In the genomic region with DNA sequence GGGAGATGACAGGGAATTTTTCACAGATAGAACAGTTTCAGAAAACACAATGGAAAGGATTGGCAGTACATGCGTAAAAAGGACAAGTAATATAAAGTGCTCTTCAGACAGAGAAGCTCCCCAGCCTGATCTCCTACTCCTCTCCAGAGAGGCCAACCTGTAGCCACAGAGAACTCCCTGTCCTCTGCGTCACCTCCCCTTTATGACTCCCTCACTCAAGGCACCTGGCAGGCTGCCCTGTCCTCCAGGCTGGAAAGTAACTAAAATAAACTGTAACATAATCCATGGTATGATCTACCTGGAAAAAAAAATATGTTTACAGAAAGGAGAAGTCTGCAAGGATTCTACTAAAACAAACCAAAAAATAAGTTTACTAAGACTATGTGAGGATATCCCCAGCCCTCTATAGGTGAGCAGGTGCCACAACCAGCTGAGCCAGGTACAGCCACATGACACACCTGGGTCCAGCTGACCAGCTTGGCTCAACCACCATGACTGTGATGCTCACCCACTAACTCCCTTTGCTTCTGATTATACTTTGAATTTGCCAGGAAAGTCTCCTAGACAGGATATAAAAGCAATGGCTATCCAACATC, we compare ENCODE assay signal across 11 cellular contexts. TPM values are rescaled to one million over a fixed set of nuclear protein-coding genes. Genes with fewer than 3 reads are reported as not detected.
DNase-seq lines count a peak whose midpoint lies in the region; TF ChIP-seq lines count a peak whose summit lies in the region.
"Had no signal": no experiment of that assay in that cellular context is flagged by ENCODE, and none has a peak within 500 bp of the region (broad histone marks: within the 10 kb centered on the region; RNA-seq: fewer than 3 reads in every experiment).

No MANE protein-coding gene starts in this region.

- peaks cover 2% of the 10 kb centered on the region for H3K4me1 ChIP-seq in colonic mucosa
- H3K4me1 ChIP-seq: ascending aorta had no signal

- no peaks in the 10 kb centered on the region for H3K27me3 Mint-ChIP-seq in activated naive CD4-positive, alpha-beta T cell treated with anti-CD3 and anti-CD28 coated beads for 36 hours (ENCODE audit: low read depth)

- H3K27ac Mint-ChIP-seq in activated naive CD4-positive, alpha-beta T cell treated with anti-CD3 and anti-CD28 coated beads for 36 hours: no peak overlapping the region

- CTCF ChIA-PET in activated naive CD4-positive, alpha-beta T cell treated with anti-CD3 and anti-CD28 coated beads for 36 hours (lab: Charles Lee): no interaction called here

- TF ChIP-seq CTCF in colonic mucosa (IDR thresholded peaks at IDR 0.05): no peak

- no peaks in the 10 kb centered on the region for H3K4me1 Mint-ChIP-seq in activated naive CD4-positive, alpha-beta T cell treated with anti-CD3 and anti-CD28 coated beads for 36 hours (ENCODE audit: low read depth)

- no peaks in the 10 kb centered on the region for H3K9me3 ChIP-seq in colonic mucosa
- H3K9me3 ChIP-seq: ascending aorta had no signal

- H3K36me3 Mint-ChIP-seq in activated naive CD4-positive, alpha-beta T cell treated with anti-CD3 and anti-CD28 coated beads for 36 hours (ENCODE audit: low read depth): peaks cover 10% of the 10 kb centered on the region

- no peaks in the 10 kb centered on the region for H3K27me3 ChIP-seq in colonic mucosa
- H3K27me3 ChIP-seq: ascending aorta had no signal

- H3K4me3 ChIP-seq in colonic mucosa: no peak overlapping the region
- H3K4me3 ChIP-seq: ascending aorta had no signal

- intact Hi-C loops in colonic mucosa (cut with DNase I): no loop called here
- intact Hi-C loops in activated naive CD4-positive, alpha-beta T cell treated with anti-CD3 and anti-CD28 coated beads for 36 hours (cut with micrococcal nuclease): no loop called here

- H3K27ac ChIP-seq in colonic mucosa: peak overlapping the region; percentile 77
- H3K27ac ChIP-seq: ascending aorta had no signal

- H3K4me3 Mint-ChIP-seq in activated naive CD4-positive, alpha-beta T cell treated with anti-CD3 and anti-CD28 coated beads for 36 hours: no peak overlapping the region
- H3K4me3 Mint-ChIP-seq: CD14-positive monocyte had no signal

- H3K9me3 Mint-ChIP-seq in activated naive CD4-positive, alpha-beta T cell treated with anti-CD3 and anti-CD28 coated beads for 36 hours: peaks cover 3% of the 10 kb centered on the region

- peak overlapping the region in 1 of 2 donors; percentile 48 for H3K9ac ChIP-seq in colonic mucosa (ENCODE audit: low read depth in 2 of 2, low read length in 2 of 2)

- DNase-seq in Daoy (ENCODE audit: low read depth): peak; percentile 59
- peak; percentile 82 for DNase-seq in NCI-H2171 treated with DMSO at 0.1 percent for 48 hours (lab: John Stamatoyannopoulos, UW)
- DNase-seq in colonic mucosa: peak; percentile 93
- DNase-seq in mucosa of gallbladder (ENCODE audit: low spot score): peak; percentile 72
- DNase-seq in foreskin melanocyte: no peak
- DNase-seq in activated naive CD4-positive, alpha-beta T cell treated with anti-CD3 and anti-CD28 coated beads for 36 hours: no peak
- no peak for DNase-seq in germinal center (ENCODE audit: low spot score)
- DNase-seq in NK-92 (lab: John Stamatoyannopoulos, UW; ENCODE audit: unreplicated experiment): no peak
- DNase-seq: NCI-H226 had no signal

- no peaks in the 10 kb centered on the region for H3K36me3 ChIP-seq in colonic mucosa
- H3K36me3 ChIP-seq: ascending aorta had no signal

RNA-seq across cellular contexts. Expression of gene MBOAT1, which starts 29.2 kb away (rescaled TPM):
- 10.5 and 11.9 TPM in 2 replicates for total RNA-seq in Daoy (2014; rRNA removed; shearing (Covaris generic))
- total RNA-seq in colonic mucosa (10 to 100 TPM; 45.7 to 54.1 TPM), mucosa of gallbladder (44.2 TPM)
- total RNA-seq in activated naive CD4-positive, alpha-beta T cell treated with anti-CD3 and anti-CD28 coated beads for 36 hours: 1 to 10 TPM; 6.3 to 7.3 TPM

Comparison
In these comparisons a context has a peak if more than half of its experiments do, and no peak if none do; other contexts are left out.
1. DNase-seq: peak in Daoy (single experiment), NCI-H2171 treated with DMSO at 0.1 percent for 48 hours (single experiment), colonic mucosa (single experiment) and mucosa of gallbladder (single experiment); none in foreskin melanocyte (single experiment), activated naive CD4-positive, alpha-beta T cell treated with anti-CD3 and anti-CD28 coated beads for 36 hours (single experiment), germinal center (single experiment) and NK-92 (single experiment).